ENCODE assay signal across 8 cellular contexts in the genomic region with DNA sequence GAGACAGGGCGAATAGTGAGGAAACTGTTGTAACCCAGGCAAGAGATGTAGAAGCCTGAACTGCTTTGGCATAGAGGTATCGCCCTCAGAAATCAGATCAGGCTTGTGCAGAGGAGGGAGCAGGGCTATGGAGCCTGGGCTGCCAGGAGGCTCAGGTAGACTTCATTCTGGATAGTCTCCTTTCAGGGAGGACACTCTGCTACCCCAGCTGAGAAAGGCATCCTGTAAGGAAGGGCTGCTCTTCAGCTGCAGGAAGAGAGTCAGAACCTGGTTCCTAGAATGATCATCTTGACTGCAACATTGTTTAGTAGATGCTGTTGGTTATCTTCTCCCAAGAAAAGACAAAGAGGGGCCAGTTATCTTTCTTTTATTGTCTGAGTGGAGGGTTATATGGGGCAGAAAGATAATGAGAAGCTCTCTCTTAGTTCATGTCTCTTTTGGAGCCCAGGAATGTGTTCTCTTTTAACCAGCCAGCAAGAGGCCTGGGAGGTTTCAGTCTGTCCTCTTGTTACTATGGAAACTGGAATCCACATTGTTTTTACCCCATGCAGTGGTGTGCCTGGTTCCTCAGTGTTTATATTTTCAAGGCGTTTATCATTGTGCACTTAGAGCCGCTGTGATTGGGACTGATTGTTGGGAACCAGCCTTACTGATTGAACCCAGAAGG.
A peak's percentile ranks its signal among the peaks of the same experiment; 100 is the strongest.
DNase-seq lines count a peak whose midpoint lies in the region; ATAC-seq and TF ChIP-seq lines count a peak whose summit lies in the region.

No MANE protein-coding gene starts in this region.

- H3K36me3 Mint-ChIP-seq in CD4-positive, alpha-beta T cell (ENCODE audit: low read depth), result peaks cover 19% of the 10 kb centered on the region

- no peak overlapping the region for H2AFZ ChIP-seq in Loucy (ENCODE audit: low read length)

- intact Hi-C loops in CD4-positive, alpha-beta T cell (cut with DNase I, micrococcal nuclease), result no loop called here
- intact Hi-C loops in mucosa of descending colon (cut with DNase I, micrococcal nuclease), result no loop called here

- peaks cover 5% of the 10 kb centered on the region for H4K20me1 ChIP-seq in Loucy (ENCODE audit: insufficient read depth, low read length, poor library complexity, severe bottlenecking)

- H3K4me1 Mint-ChIP-seq in CD4-positive, alpha-beta T cell (ENCODE audit: low read depth), result peaks cover 98% of the 10 kb centered on the region

- TF ChIP-seq CTCF in CD4-positive, alpha-beta T cell (IDR thresholded peaks at IDR 0.05), result no peak
- TF ChIP-seq CTCF in Loucy (conservative IDR thresholded peaks at IDR 0.05; ENCODE audit: low read length) (no peak), mucosa of descending colon (IDR thresholded peaks at IDR 0.05) (no peak)

- no peaks in the 10 kb centered on the region for H3K27me3 Mint-ChIP-seq in CD4-positive, alpha-beta T cell

- peak; percentile 39 for ATAC-seq in CD4-positive, alpha-beta T cell (ENCODE audit: poor library complexity)
- peak; percentile 22 for ATAC-seq in mucosa of descending colon
- ATAC-seq in HG02852 (IDR thresholded peaks at IDR 0.05; ENCODE audit: unreplicated experiment), result no peak
- no peak for ATAC-seq in HG03139 (IDR thresholded peaks at IDR 0.05; ENCODE audit: unreplicated experiment)
- no peak for ATAC-seq in GM21576 (IDR thresholded peaks at IDR 0.05; ENCODE audit: unreplicated experiment)

- CTCF ChIA-PET in CD4-positive, alpha-beta T cell (lab: Charles Lee), result interaction anchor here (1.1 to 2.0 kb wide), 3 partner anchors 96 to 121 kb away, joined by 4 to 7 read pairs (median 6); a partner anchor contains a TSS

- H3K4me1 ChIP-seq in Loucy (ENCODE audit: insufficient read depth, low read length, poor library complexity, severe bottlenecking) (peaks cover 90% of the 10 kb centered on the region), mucosa of descending colon (ENCODE audit: low read depth) (peaks cover 16% of the 10 kb centered on the region)

- H3K36me3 ChIP-seq in Loucy (ENCODE audit: insufficient read depth, low read length), result no peaks in the 10 kb centered on the region
- H3K36me3 ChIP-seq in mucosa of descending colon (ENCODE audit: low read depth), result no peaks in the 10 kb centered on the region

- H3K27me3 ChIP-seq in CD4-positive, alpha-beta T cell (ENCODE audit: control insufficient read depth, insufficient read depth, low read length), result no peaks in the 10 kb centered on the region
- H3K27me3 ChIP-seq in Loucy (ENCODE audit: insufficient read depth, low read length, poor library complexity, severe bottlenecking), result no peaks in the 10 kb centered on the region

- peak overlapping the region; percentile 42 for H3K4me3 Mint-ChIP-seq in CD4-positive, alpha-beta T cell

- H3K27ac Mint-ChIP-seq in CD4-positive, alpha-beta T cell, result peak overlapping the region; percentile 96

- H3K9me3 Mint-ChIP-seq in CD4-positive, alpha-beta T cell, result peaks cover 2% of the 10 kb centered on the region

- peaks cover 22% of the 10 kb centered on the region for H3F3A ChIP-seq in Loucy (ENCODE audit: low read depth)

- H3K9ac ChIP-seq in Loucy (ENCODE audit: low read depth, low read length, poor library complexity, severe bottlenecking), result peak overlapping the region; percentile 14

- no peak for DNase-seq in CD4-positive, alpha-beta T cell
- DNase-seq in dermis blood vessel endothelial cell (peak; percentile 51), mucosa of descending colon (no peak)
- no peak for DNase-seq in stimulated activated CD4-positive, alpha-beta T cell treated with anti-CD3 and anti-CD28 coated beads, Interleukin-4, amount 100 ng/mL, for 24 hours

- H3K79me2 ChIP-seq in Loucy (ENCODE audit: insufficient read depth, low read length), result peaks cover 76% of the 10 kb centered on the region

- POLR2A ChIA-PET in CD4-positive, alpha-beta T cell (lab: Charles Lee), result interaction anchor here (1.0 to 2.7 kb wide), 6 partner anchors 9 to 118 kb away, joined by 3 to 18 read pairs (median 6); a partner anchor contains a TSS

- H3K4me3 ChIP-seq in Loucy (ENCODE audit: low read length, poor library complexity, severe bottlenecking), result no peak overlapping the region
- H3K4me3 ChIP-seq in mucosa of descending colon, result no peak overlapping the region

- H3K27ac ChIP-seq in CD4-positive, alpha-beta T cell (ENCODE audit: low read depth, low read length), result peak overlapping the region; percentile 54

- H3K9me2 ChIP-seq in Loucy (replicated peaks; ENCODE audit: low read depth, low read length), result no peaks in the 10 kb centered on the region

- peak overlapping the region; percentile 19 for H3K4me2 ChIP-seq in Loucy (ENCODE audit: low read depth, low read length, poor library complexity, severe bottlenecking)

- H3K9me3 ChIP-seq in CD4-positive, alpha-beta T cell (ENCODE audit: control insufficient read depth, low read length), result no peaks in the 10 kb centered on the region
- H3K9me3 ChIP-seq in Loucy (ENCODE audit: insufficient read depth, low read depth, low read length), result no peaks in the 10 kb centered on the region
- H3K9me3 ChIP-seq in mucosa of descending colon, result no peaks in the 10 kb centered on the region

Comparison
In these comparisons a context has a peak if more than half of its experiments do, and no peak if none do; other contexts are left out.
1. ATAC-seq: peak in CD4-positive, alpha-beta T cell (single experiment) and mucosa of descending colon (single experiment); none in HG02852 (single experiment), HG03139 (single experiment) and GM21576 (single experiment).